ENCODE assay signal across 10 cellular contexts in genomic region chr14:23119362-23120327, GRCh38. TPM values are rescaled to one million over a fixed set of nuclear protein-coding genes. Genes with fewer than 3 reads are reported as not detected.
A peak's percentile ranks its signal among the peaks of the same experiment; 100 is the strongest.
DNase-seq lines count a peak whose midpoint lies in the region; ATAC-seq and TF ChIP-seq lines count a peak whose summit lies in the region.
"Had no signal": no experiment of that assay in that cellular context is flagged by ENCODE, and none has a peak within 500 bp of the region (broad histone marks: within the 10 kb centered on the region; RNA-seq: fewer than 3 reads in every experiment).

No MANE protein-coding gene starts in this region.

- peak overlapping the region; percentile 46 for H3K4me3 Mint-ChIP-seq in activated T-helper 1 cell treated with anti-CD3 and anti-CD28 coated beads, Interleukin-12 subunit alpha, Interleukin-12 subunit beta, Interleukin-2, Interleukin-4 antibody, amounts not matched to agents 30 ng/mL and 10 ng/mL and 1 ng/mL, durations not matched to agents 14 hours and 24 hours and 36 hours
- H3K4me3 Mint-ChIP-seq in naive thymus-derived CD8-positive, alpha-beta T cell: peak overlapping the region; percentile 61 to 90 (median 81)

- TF ChIP-seq CTCF in GM10248 (IDR thresholded peaks at IDR 0.05; ENCODE audit: control extremely low read depth, extremely low read depth, low read depth, missing control alignments): no peak

- H3K4me1 Mint-ChIP-seq in activated T-helper 1 cell treated with anti-CD3 and anti-CD28 coated beads, Interleukin-12 subunit alpha, Interleukin-12 subunit beta, Interleukin-2, Interleukin-4 antibody, amounts not matched to agents 30 ng/mL and 10 ng/mL and 1 ng/mL, durations not matched to agents 14 hours and 24 hours and 36 hours (ENCODE audit: low read depth): peaks cover 36% of the 10 kb centered on the region
- H3K4me1 Mint-ChIP-seq in naive thymus-derived CD8-positive, alpha-beta T cell: peaks cover 27 to 70% (median 55%) of the 10 kb centered on the region in 4 donors

- intact Hi-C loops in activated T-helper 1 cell treated with anti-CD3 and anti-CD28 coated beads, Interleukin-12 subunit alpha, Interleukin-12 subunit beta, Interleukin-2, Interleukin-4 antibody, amounts not matched to agents 30 ng/mL and 10 ng/mL and 1 ng/mL, durations not matched to agents 14 hours and 24 hours and 36 hours (cut with micrococcal nuclease): loop anchor here (1.0 to 2.0 kb wide), 4 partner anchors 24 to 181 kb away; partner anchors contain the start of genes ACIN1, C14orf119 and HOMEZ

- no peaks in the 10 kb centered on the region for H3K36me3 Mint-ChIP-seq in activated T-helper 1 cell treated with anti-CD3 and anti-CD28 coated beads, Interleukin-12 subunit alpha, Interleukin-12 subunit beta, Interleukin-2, Interleukin-4 antibody, amounts not matched to agents 30 ng/mL and 10 ng/mL and 1 ng/mL, durations not matched to agents 14 hours and 24 hours and 36 hours (ENCODE audit: low read depth)
- no peaks in the 10 kb centered on the region for H3K36me3 Mint-ChIP-seq in naive thymus-derived CD8-positive, alpha-beta T cell

- DNase-seq in GM10248 (ENCODE audit: extremely low spot score) (peak; percentile 53), NOMO-1 treated with DMSO at 0.1 percent for 48 hours (lab: John Stamatoyannopoulos, UW; ENCODE audit: unreplicated experiment) (peak; percentile 90), EL (no peak), NCI-H510A treated with DMSO at 0.1 percent for 48 hours (lab: John Stamatoyannopoulos, UW) (no peak)
- DNase-seq in activated T-helper 1 cell treated with anti-CD3 and anti-CD28 coated beads, Interleukin-12 subunit alpha, Interleukin-12 subunit beta, Interleukin-2, Interleukin-4 antibody, amounts not matched to agents 30 ng/mL and 10 ng/mL and 1 ng/mL, durations not matched to agents 14 hours and 24 hours and 36 hours (ENCODE audit: low spot score): peak; percentile 17
- DNase-seq in naive thymus-derived CD8-positive, alpha-beta T cell: peak; percentile 28 to 79 (median 56)
- DNase-seq: SHP77 treated with DMSO at 0.1 percent for 48 hours had no signal

- CTCF ChIA-PET in GM10248 (lab: Yijun Ruan, JAX): interaction anchor here (0.8 to 8.8 kb wide), 29 partner anchors 9 to 441 kb away, joined by 3 to 164 read pairs (median 6); partner anchors contain the start of genes ACIN1, C14orf119, HOMEZ and SLC7A8

- peak; percentile 75 to 80 for ATAC-seq in naive thymus-derived CD8-positive, alpha-beta T cell
- ATAC-seq in GM19397 (IDR thresholded peaks at IDR 0.05; ENCODE audit: unreplicated experiment) (no peak), GM21576 (IDR thresholded peaks at IDR 0.05; ENCODE audit: unreplicated experiment) (no peak)

- no peaks in the 10 kb centered on the region for H3K9me3 Mint-ChIP-seq in activated T-helper 1 cell treated with anti-CD3 and anti-CD28 coated beads, Interleukin-12 subunit alpha, Interleukin-12 subunit beta, Interleukin-2, Interleukin-4 antibody, amounts not matched to agents 30 ng/mL and 10 ng/mL and 1 ng/mL, durations not matched to agents 14 hours and 24 hours and 36 hours
- no peaks in the 10 kb centered on the region for H3K9me3 Mint-ChIP-seq in naive thymus-derived CD8-positive, alpha-beta T cell

- H3K27me3 Mint-ChIP-seq in activated T-helper 1 cell treated with anti-CD3 and anti-CD28 coated beads, Interleukin-12 subunit alpha, Interleukin-12 subunit beta, Interleukin-2, Interleukin-4 antibody, amounts not matched to agents 30 ng/mL and 10 ng/mL and 1 ng/mL, durations not matched to agents 14 hours and 24 hours and 36 hours (ENCODE audit: insufficient read depth): peaks cover 10% of the 10 kb centered on the region
- H3K27me3 Mint-ChIP-seq in naive thymus-derived CD8-positive, alpha-beta T cell: no peaks in the 10 kb centered on the region

- POLR2A ChIA-PET in GM10248 (lab: Yijun Ruan, JAX): interaction anchor here (1.0 kb wide), 1 partner anchor 24 kb away, joined by 3 read pairs; the partner anchor contains the start of genes ACIN1 and C14orf119
- POLR2A ChIA-PET in naive thymus-derived CD8-positive, alpha-beta T cell (lab: Charles Lee): interaction anchor here (0.5 to 8.7 kb wide), 25 partner anchors 9 to 248 kb away, joined by 3 to 123 read pairs (median 5); partner anchors contain the start of genes ACIN1, C14orf119, HAUS4 and HOMEZ

- peak overlapping the region; percentile 90 for H3K27ac Mint-ChIP-seq in activated T-helper 1 cell treated with anti-CD3 and anti-CD28 coated beads, Interleukin-12 subunit alpha, Interleukin-12 subunit beta, Interleukin-2, Interleukin-4 antibody, amounts not matched to agents 30 ng/mL and 10 ng/mL and 1 ng/mL, durations not matched to agents 14 hours and 24 hours and 36 hours
- H3K27ac Mint-ChIP-seq in naive thymus-derived CD8-positive, alpha-beta T cell: peak overlapping the region; percentile 94 to 99 (median 98)

RNA-seq across cellular contexts. Expression of gene CEBPE, which starts 0.6 kb away (rescaled TPM):
- not detected in 2 replicates for total RNA-seq in activated T-helper 1 cell treated with anti-CD3 and anti-CD28 coated beads, Interleukin-12 subunit alpha, Interleukin-12 subunit beta, Interleukin-2, Interleukin-4 antibody, amounts not matched to agents 30 ng/mL and 10 ng/mL and 1 ng/mL, durations not matched to agents 14 hours and 24 hours and 36 hours
- 1 to 10 TPM; 1.5 to 1.8 TPM for total RNA-seq in naive thymus-derived CD8-positive, alpha-beta T cell
- polyA plus RNA-seq in naive thymus-derived CD8-positive, alpha-beta T cell: 1 to 10 TPM in 2 of 3 donors, under 1 TPM in 1; 0.66 to 2.4 (median 1.6) TPM
- total RNA-seq: glomerular endothelial cell had no signal

RNA-seq across cellular contexts. Expression of gene CIROP, which starts 14.9 kb away (rescaled TPM):
- total RNA-seq in activated T-helper 1 cell treated with anti-CD3 and anti-CD28 coated beads, Interleukin-12 subunit alpha, Interleukin-12 subunit beta, Interleukin-2, Interleukin-4 antibody, amounts not matched to agents 30 ng/mL and 10 ng/mL and 1 ng/mL, durations not matched to agents 14 hours and 24 hours and 36 hours: not detected in 2 replicates
- not detected for total RNA-seq in naive thymus-derived CD8-positive, alpha-beta T cell
- polyA plus RNA-seq in naive thymus-derived CD8-positive, alpha-beta T cell: not detected
- total RNA-seq: glomerular endothelial cell had no signal

RNA-seq across cellular contexts. Expression of gene C14orf119, which starts 24.3 kb away (rescaled TPM):
- total RNA-seq in activated T-helper 1 cell treated with anti-CD3 and anti-CD28 coated beads, Interleukin-12 subunit alpha, Interleukin-12 subunit beta, Interleukin-2, Interleukin-4 antibody, amounts not matched to agents 30 ng/mL and 10 ng/mL and 1 ng/mL, durations not matched to agents 14 hours and 24 hours and 36 hours: 49.7 and 55.6 TPM in 2 replicates
- total RNA-seq in naive thymus-derived CD8-positive, alpha-beta T cell: 10 to 100 TPM; 39.4 to 49.0 TPM
- polyA plus RNA-seq in naive thymus-derived CD8-positive, alpha-beta T cell: 100 to 1,000 TPM in 1 of 3 donors, 10 to 100 TPM in 2; 62.7 to 122 (median 78.5) TPM

RNA-seq across cellular contexts. Expression of gene ACIN1, which starts 24.7 kb away (rescaled TPM):
- 221 and 225 TPM in 2 replicates for total RNA-seq in activated T-helper 1 cell treated with anti-CD3 and anti-CD28 coated beads, Interleukin-12 subunit alpha, Interleukin-12 subunit beta, Interleukin-2, Interleukin-4 antibody, amounts not matched to agents 30 ng/mL and 10 ng/mL and 1 ng/mL, durations not matched to agents 14 hours and 24 hours and 36 hours
- 100 to 1,000 TPM; 311 to 322 TPM for total RNA-seq in naive thymus-derived CD8-positive, alpha-beta T cell
- 10 to 100 TPM in 1 of 3 donors, 1 to 10 TPM in 2; 6.3 to 14.1 (median 8.6) TPM for polyA plus RNA-seq in naive thymus-derived CD8-positive, alpha-beta T cell

Comparison
In these comparisons a context has a peak if more than half of its experiments do, and no peak if none do; other contexts are left out.
1. DNase-seq: peak in GM10248 (single experiment), NOMO-1 treated with DMSO at 0.1 percent for 48 hours (single experiment), activated T-helper 1 cell treated with anti-CD3 and anti-CD28 coated beads, Interleukin-12 subunit alpha, Interleukin-12 subunit beta, Interleukin-2, Interleukin-4 antibody, amounts not matched to agents 30 ng/mL and 10 ng/mL and 1 ng/mL, durations not matched to agents 14 hours and 24 hours and 36 hours (single experiment) and naive thymus-derived CD8-positive, alpha-beta T cell (10 of 10); none in EL (single experiment) and NCI-H510A treated with DMSO at 0.1 percent for 48 hours (single experiment).
2. ATAC-seq: peak in naive thymus-derived CD8-positive, alpha-beta T cell (2 of 2); none in GM19397 (single experiment) and GM21576 (single experiment).